ENCODE assay signal across 34 cellular contexts in the genomic region with DNA sequence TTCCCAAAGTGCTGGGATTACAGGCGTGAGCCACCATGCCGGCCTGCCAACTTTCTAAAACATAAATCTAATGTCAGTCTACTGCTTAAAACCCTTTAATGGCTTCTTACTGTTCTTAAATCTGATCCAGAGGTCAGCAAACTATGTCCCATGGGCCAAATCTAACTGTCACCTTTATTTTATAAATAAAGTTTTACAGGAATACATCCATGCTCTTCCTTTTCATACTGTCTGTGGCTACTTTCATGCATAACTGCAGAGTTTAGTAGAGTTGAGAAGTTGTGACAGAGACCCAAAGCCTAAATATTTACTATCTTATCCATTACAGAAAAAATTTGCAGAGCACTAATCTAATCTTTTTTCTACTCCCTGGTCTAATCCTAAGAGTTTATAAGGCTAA.
"Had no signal": no experiment of that assay in that cellular context is flagged by ENCODE, and none has a peak within 500 bp of the region (broad histone marks: within the 10 kb centered on the region; RNA-seq: fewer than 3 reads in every experiment).

No MANE protein-coding gene starts in this region.

- H3K27me3 ChIP-seq: adrenal gland, body of pancreas, cardiac muscle cell, colonic mucosa had no signal

- FAIRE-seq: frontal cortex had no signal

- H3K4me3 ChIP-seq: adrenal gland, body of pancreas, cardiac muscle cell, colonic mucosa had no signal

- H3K27ac ChIP-seq: adrenal gland, body of pancreas, cardiac muscle cell, colonic mucosa had no signal

- H3K27me3 Mint-ChIP-seq: activated CD4-positive, alpha-beta memory T cell treated with anti-CD3 and anti-CD28 coated beads for 36 hours; activated CD4-positive, alpha-beta T cell treated with anti-CD3 and anti-CD28 coated beads for 36 hours; activated CD4-positive, alpha-beta T cell treated with anti-CD3 and anti-CD28 coated beads, Interleukin-2, amount 10 ng/mL, durations not matched to agents 24 days and 14 days; activated CD8-positive, alpha-beta memory T cell treated with anti-CD3 and anti-CD28 coated beads, Interleukin-2, amount 10 ng/mL, durations not matched to agents 7 days and 5 days; activated naive CD4-positive, alpha-beta T cell treated with anti-CD3 and anti-CD28 coated beads, Interleukin-2, amount 50 U/mL, for 24 hours; activated naive CD8-positive, alpha-beta T cell treated with anti-CD3 and anti-CD28 coated beads for 36 hours; activated naive CD8-positive, alpha-beta T cell treated with anti-CD3 and anti-CD28 coated beads, Interleukin-2, amount 50 U/mL, for 24 hours; T-helper 17 cell had no signal

- ATAC-seq: activated CD4-positive, alpha-beta T cell treated with anti-CD3 and anti-CD28 coated beads for 36 hours; activated CD8-positive, alpha-beta memory T cell treated with anti-CD3 and anti-CD28 coated beads, Interleukin-2, amount 10 ng/mL, durations not matched to agents 7 days and 5 days; activated CD8-positive, alpha-beta T cell treated with anti-CD3 and anti-CD28 coated beads, Interleukin-2, amount 10 ng/mL, durations not matched to agents 7 days and 5 days; activated naive CD8-positive, alpha-beta T cell treated with anti-CD3 and anti-CD28 coated beads, Interleukin-2, amount 50 U/mL, for 24 hours; body of pancreas; esophagus mucosa; T-helper 17 cell had no signal

- H3K27ac Mint-ChIP-seq: activated CD4-positive, alpha-beta memory T cell treated with anti-CD3 and anti-CD28 coated beads for 36 hours; activated CD4-positive, alpha-beta T cell treated with anti-CD3 and anti-CD28 coated beads for 36 hours; activated CD4-positive, alpha-beta T cell treated with anti-CD3 and anti-CD28 coated beads, Interleukin-2, amount 10 ng/mL, durations not matched to agents 24 days and 14 days; activated CD8-positive, alpha-beta memory T cell treated with anti-CD3 and anti-CD28 coated beads, Interleukin-2, amount 10 ng/mL, durations not matched to agents 7 days and 5 days; activated CD8-positive, alpha-beta T cell treated with anti-CD3 and anti-CD28 coated beads, Interleukin-2, amount 10 ng/mL, durations not matched to agents 7 days and 5 days; activated naive CD4-positive, alpha-beta T cell treated with anti-CD3 and anti-CD28 coated beads for 36 hours; activated naive CD4-positive, alpha-beta T cell treated with anti-CD3 and anti-CD28 coated beads, Interleukin-2, amount 50 U/mL, for 24 hours; activated naive CD8-positive, alpha-beta T cell treated with anti-CD3 and anti-CD28 coated beads for 36 hours; activated naive CD8-positive, alpha-beta T cell treated with anti-CD3 and anti-CD28 coated beads, Interleukin-2, amount 50 U/mL, for 24 hours; activated T-helper 1 cell treated with anti-CD3 and anti-CD28 coated beads, Interleukin-12 subunit alpha, Interleukin-12 subunit beta, Interleukin-2, Interleukin-4 antibody, amounts not matched to agents 30 ng/mL and 10 ng/mL and 1 ng/mL, durations not matched to agents 14 hours and 24 hours and 36 hours; activated T-helper 2 cell treated with anti-CD3 and anti-CD28 coated beads, Interferon-gamma antibody, Interleukin-2, Interleukin-4, amounts not matched to agents 10 μg/mL and 5 μg/mL and 100 μg/mL, durations not matched to agents 14 hours and 24 hours and 36 hours; T-helper 17 cell; T-helper 2 cell treated with Interferon-gamma antibody and Interleukin-4, amounts not matched to agents 5 μg/mL and 100 μg/mL, for 36 hours had no signal

- H3K9me3 ChIP-seq: adrenal gland, body of pancreas, colonic mucosa had no signal

- H3K4me3 Mint-ChIP-seq: activated CD4-positive, alpha-beta memory T cell treated with anti-CD3 and anti-CD28 coated beads for 36 hours; activated CD4-positive, alpha-beta T cell treated with anti-CD3 and anti-CD28 coated beads for 36 hours; activated CD4-positive, alpha-beta T cell treated with anti-CD3 and anti-CD28 coated beads, Interleukin-2, amount 10 ng/mL, durations not matched to agents 24 days and 14 days; activated CD8-positive, alpha-beta memory T cell treated with anti-CD3 and anti-CD28 coated beads, Interleukin-2, amount 10 ng/mL, durations not matched to agents 7 days and 5 days; activated CD8-positive, alpha-beta T cell treated with anti-CD3 and anti-CD28 coated beads, Interleukin-2, amount 10 ng/mL, durations not matched to agents 7 days and 5 days; activated naive CD4-positive, alpha-beta T cell treated with anti-CD3 and anti-CD28 coated beads for 36 hours; activated naive CD4-positive, alpha-beta T cell treated with anti-CD3 and anti-CD28 coated beads, Interleukin-2, amount 50 U/mL, for 24 hours; activated naive CD8-positive, alpha-beta T cell treated with anti-CD3 and anti-CD28 coated beads for 36 hours; activated naive CD8-positive, alpha-beta T cell treated with anti-CD3 and anti-CD28 coated beads, Interleukin-2, amount 50 U/mL, for 24 hours; activated T-helper 1 cell treated with anti-CD3 and anti-CD28 coated beads, Interleukin-12 subunit alpha, Interleukin-12 subunit beta, Interleukin-2, Interleukin-4 antibody, amounts not matched to agents 30 ng/mL and 10 ng/mL and 1 ng/mL, durations not matched to agents 14 hours and 24 hours and 36 hours; T-helper 17 cell; T-helper 2 cell treated with Interferon-gamma antibody and Interleukin-4, amounts not matched to agents 5 μg/mL and 100 μg/mL, for 36 hours had no signal

- DNase-seq: activated CD4-positive, alpha-beta memory T cell treated with anti-CD3 and anti-CD28 coated beads for 36 hours; activated CD4-positive, alpha-beta T cell treated with anti-CD3 and anti-CD28 coated beads for 36 hours; activated CD4-positive, alpha-beta T cell treated with anti-CD3 and anti-CD28 coated beads, Interleukin-2, amount 10 ng/mL, durations not matched to agents 24 days and 14 days; activated CD4-positive, CD25-positive, alpha-beta regulatory T cell; activated CD4-positive, CD25-positive, alpha-beta regulatory T cell treated with anti-CD3 and anti-CD28 coated beads, Interleukin-2, amount 50 U/mL, for 72 hours; activated CD8-positive, alpha-beta memory T cell treated with anti-CD3 and anti-CD28 coated beads, Interleukin-2, amount 10 ng/mL, durations not matched to agents 7 days and 5 days; activated CD8-positive, alpha-beta memory T cell treated with anti-CD3 and anti-CD28 coated beads, Interleukin-2, amount 50 U/mL, for 4 hours; activated CD8-positive, alpha-beta T cell treated with anti-CD3 and anti-CD28 coated beads, Interleukin-2, amount 10 ng/mL, durations not matched to agents 7 days and 5 days; activated effector memory CD4-positive, alpha-beta T cell treated with anti-CD3 and anti-CD28 coated beads, Interleukin-2, amount 50 U/mL, for 16 hours; activated naive CD4-positive, alpha-beta T cell treated with anti-CD3 and anti-CD28 coated beads for 36 hours; activated naive CD8-positive, alpha-beta T cell treated with anti-CD3 and anti-CD28 coated beads for 36 hours; activated naive CD8-positive, alpha-beta T cell treated with anti-CD3 and anti-CD28 coated beads, Interleukin-2, amount 50 U/mL, for 24 hours; activated T-cell treated with anti-CD3 and anti-CD28 coated beads, Interleukin-2, amount 50 U/mL, for 1 hour; activated T-cell treated with anti-CD3 and anti-CD28 coated beads, Interleukin-2, amount 50 U/mL, for 48 hours; adrenal gland; amygdala; aorta; body of pancreas; central memory CD4-positive, alpha-beta T cell; cerebellar nuclear complex; colonic mucosa; effector CD8-positive, alpha-beta T cell; foreskin fibroblast; head of caudate nucleus; T-helper 1 cell; T-helper 17 cell; T1000 had no signal

- H3K9me3 Mint-ChIP-seq: activated CD4-positive, alpha-beta memory T cell treated with anti-CD3 and anti-CD28 coated beads for 36 hours; activated CD4-positive, alpha-beta T cell treated with anti-CD3 and anti-CD28 coated beads, Interleukin-2, amount 10 ng/mL, durations not matched to agents 24 days and 14 days; activated naive CD4-positive, alpha-beta T cell treated with anti-CD3 and anti-CD28 coated beads for 36 hours; activated naive CD4-positive, alpha-beta T cell treated with anti-CD3 and anti-CD28 coated beads, Interleukin-2, amount 50 U/mL, for 24 hours; activated naive CD8-positive, alpha-beta T cell treated with anti-CD3 and anti-CD28 coated beads for 36 hours; activated naive CD8-positive, alpha-beta T cell treated with anti-CD3 and anti-CD28 coated beads, Interleukin-2, amount 50 U/mL, for 24 hours; activated T-helper 1 cell treated with anti-CD3 and anti-CD28 coated beads, Interleukin-12 subunit alpha, Interleukin-12 subunit beta, Interleukin-2, Interleukin-4 antibody, amounts not matched to agents 30 ng/mL and 10 ng/mL and 1 ng/mL, durations not matched to agents 14 hours and 24 hours and 36 hours; activated T-helper 2 cell treated with anti-CD3 and anti-CD28 coated beads, Interferon-gamma antibody, Interleukin-2, Interleukin-4, amounts not matched to agents 10 μg/mL and 5 μg/mL and 100 μg/mL, durations not matched to agents 14 hours and 24 hours and 36 hours; T-helper 2 cell treated with Interferon-gamma antibody and Interleukin-4, amounts not matched to agents 5 μg/mL and 100 μg/mL, for 36 hours had no signal

- H3K36me3 ChIP-seq: adrenal gland, cardiac muscle cell, colonic mucosa had no signal
